Comparison of ENCODE assay signal across 36 cellular contexts in genomic region chr22:43988960-43989359, GRCh38.
"Had no signal": no experiment of that assay in that cellular context is flagged by ENCODE, and none has a peak within 500 bp of the region (broad histone marks: within the 10 kb centered on the region; RNA-seq: fewer than 3 reads in every experiment).

No MANE protein-coding gene starts in this region.

- H3K27ac Mint-ChIP-seq: activated B cell treated with CpG ODN at 0.5 μM for 24 hours; activated CD4-positive, alpha-beta memory T cell treated with anti-CD3 and anti-CD28 coated beads for 36 hours; activated CD4-positive, alpha-beta T cell treated with anti-CD3 and anti-CD28 coated beads, Interleukin-2, amount 10 ng/mL, durations not matched to agents 24 days and 14 days; activated CD8-positive, alpha-beta T cell treated with anti-CD3 and anti-CD28 coated beads for 36 hours; activated naive CD4-positive, alpha-beta T cell treated with anti-CD3 and anti-CD28 coated beads, Interleukin-2, amount 10 ng/mL, durations not matched to agents 7 days and 5 days; activated naive CD4-positive, alpha-beta T cell treated with anti-CD3 and anti-CD28 coated beads, Interleukin-2, amount 50 U/mL, for 24 hours; activated naive CD8-positive, alpha-beta T cell; activated naive CD8-positive, alpha-beta T cell treated with anti-CD3 and anti-CD28 coated beads, Interleukin-2, amount 10 ng/mL, durations not matched to agents 7 days and 5 days; activated T-helper 2 cell treated with anti-CD3 and anti-CD28 coated beads, Interferon-gamma antibody, Interleukin-2, Interleukin-4, amounts not matched to agents 10 μg/mL and 5 μg/mL and 100 μg/mL, durations not matched to agents 14 hours and 24 hours and 36 hours; T-helper 1 cell treated with Interleukin-12 subunit alpha and Interleukin-12 subunit beta and Interleukin-4 antibody, amounts not matched to agents 30 μg/mL and 1 μg/mL, for 36 hours; T-helper 2 cell treated with Interferon-gamma antibody and Interleukin-4, amounts not matched to agents 5 μg/mL and 100 μg/mL, for 36 hours had no signal

- H3K27ac ChIP-seq: adrenal gland, body of pancreas, brain microvascular endothelial cell, breast epithelium, cardiac muscle cell, VCaP had no signal

- ATAC-seq: activated CD8-positive, alpha-beta T cell treated with anti-CD3 and anti-CD28 coated beads for 36 hours; activated T-cell treated with anti-CD3 and anti-CD28 coated beads, Interleukin-2, amount 50 U/mL, for 4 hours; body of pancreas had no signal

- H3K4me3 Mint-ChIP-seq: activated B cell treated with CpG ODN at 0.5 μM for 24 hours; activated CD4-positive, alpha-beta memory T cell treated with anti-CD3 and anti-CD28 coated beads for 36 hours; activated CD4-positive, alpha-beta T cell treated with anti-CD3 and anti-CD28 coated beads, Interleukin-2, amount 10 ng/mL, durations not matched to agents 24 days and 14 days; activated CD8-positive, alpha-beta T cell treated with anti-CD3 and anti-CD28 coated beads for 36 hours; activated naive CD4-positive, alpha-beta T cell treated with anti-CD3 and anti-CD28 coated beads, Interleukin-2, amount 10 ng/mL, durations not matched to agents 7 days and 5 days; activated naive CD4-positive, alpha-beta T cell treated with anti-CD3 and anti-CD28 coated beads, Interleukin-2, amount 50 U/mL, for 24 hours; activated naive CD8-positive, alpha-beta T cell; activated naive CD8-positive, alpha-beta T cell treated with anti-CD3 and anti-CD28 coated beads, Interleukin-2, amount 10 ng/mL, durations not matched to agents 7 days and 5 days; activated T-cell treated with anti-CD3 and anti-CD28 coated beads, Interleukin-2, amount 50 U/mL, for 4 hours; central memory CD8-positive, alpha-beta T cell; T-helper 1 cell treated with Interleukin-12 subunit alpha and Interleukin-12 subunit beta and Interleukin-4 antibody, amounts not matched to agents 30 μg/mL and 1 μg/mL, for 36 hours; T-helper 2 cell treated with Interferon-gamma antibody and Interleukin-4, amounts not matched to agents 5 μg/mL and 100 μg/mL, for 36 hours had no signal

- H3K9me3 ChIP-seq: adrenal gland, body of pancreas, breast epithelium had no signal

- FAIRE-seq: TTC549 had no signal

- DNase-seq: activated B cell treated with CpG ODN at 0.5 μM for 24 hours; activated CD4-positive, alpha-beta memory T cell treated with anti-CD3 and anti-CD28 coated beads for 36 hours; activated CD4-positive, alpha-beta T cell treated with anti-CD3 and anti-CD28 coated beads for 4 hours; activated CD4-positive, alpha-beta T cell treated with anti-CD3 and anti-CD28 coated beads, Interleukin-2, amount 10 ng/mL, durations not matched to agents 24 days and 14 days; activated CD4-positive, alpha-beta T cell treated with anti-CD3 and anti-CD28 coated beads, Interleukin-2, amount 50 U/mL, for 1 hour; activated CD4-positive, alpha-beta T cell treated with anti-CD3 and anti-CD28 coated beads, Interleukin-2, amount 50 U/mL, for 4 hours; activated CD4-positive, CD25-positive, alpha-beta regulatory T cell treated with anti-CD3 and anti-CD28 coated beads, Interleukin-2, amount 50 U/mL, for 72 hours; activated CD8-positive, alpha-beta memory T cell treated with anti-CD3 and anti-CD28 coated beads, Interleukin-2, amount 50 U/mL, for 4 hours; activated CD8-positive, alpha-beta T cell treated with anti-CD3 and anti-CD28 coated beads for 36 hours; activated effector memory CD4-positive, alpha-beta T cell treated with Interleukin-2 at 50 U/mL for 16 hours; activated gamma-delta T cell; activated naive CD4-positive, alpha-beta T cell treated with anti-CD3 and anti-CD28 coated beads, Interleukin-2, amount 10 ng/mL, durations not matched to agents 7 days and 5 days; activated naive CD4-positive, alpha-beta T cell treated with Interleukin-2 at 50 U/mL for 16 hours; activated naive CD8-positive, alpha-beta T cell treated with anti-CD3 and anti-CD28 coated beads, Interleukin-2, amount 10 ng/mL, durations not matched to agents 7 days and 5 days; activated T-cell treated with anti-CD3 and anti-CD28 coated beads for 4 hours; activated T-cell treated with anti-CD3 and anti-CD28 coated beads, Interleukin-2, amount 50 U/mL, for 1 hour; activated T-cell treated with anti-CD3 and anti-CD28 coated beads, Interleukin-2, amount 50 U/mL, for 4 hours; adrenal gland; amniotic stem cell; aorta; body of pancreas; brain microvascular endothelial cell; SW 1271; T-helper 1 cell; T-helper 2 cell; T-helper 9 cell had no signal

- H3K27me3 Mint-ChIP-seq: activated B cell treated with CpG ODN at 0.5 μM for 24 hours; activated CD4-positive, alpha-beta memory T cell treated with anti-CD3 and anti-CD28 coated beads for 36 hours; activated CD4-positive, alpha-beta T cell treated with anti-CD3 and anti-CD28 coated beads, Interleukin-2, amount 10 ng/mL, durations not matched to agents 24 days and 14 days; activated CD8-positive, alpha-beta T cell treated with anti-CD3 and anti-CD28 coated beads for 36 hours; activated naive CD4-positive, alpha-beta T cell treated with anti-CD3 and anti-CD28 coated beads, Interleukin-2, amount 10 ng/mL, durations not matched to agents 7 days and 5 days; activated naive CD4-positive, alpha-beta T cell treated with anti-CD3 and anti-CD28 coated beads, Interleukin-2, amount 50 U/mL, for 24 hours; activated naive CD8-positive, alpha-beta T cell; activated naive CD8-positive, alpha-beta T cell treated with anti-CD3 and anti-CD28 coated beads, Interleukin-2, amount 10 ng/mL, durations not matched to agents 7 days and 5 days; central memory CD8-positive, alpha-beta T cell had no signal

- H3K9me3 Mint-ChIP-seq: activated B cell treated with CpG ODN at 0.5 μM for 24 hours; activated CD4-positive, alpha-beta memory T cell treated with anti-CD3 and anti-CD28 coated beads for 36 hours; activated CD4-positive, alpha-beta T cell treated with anti-CD3 and anti-CD28 coated beads, Interleukin-2, amount 10 ng/mL, durations not matched to agents 24 days and 14 days; activated CD8-positive, alpha-beta T cell treated with anti-CD3 and anti-CD28 coated beads for 36 hours; activated naive CD4-positive, alpha-beta T cell treated with anti-CD3 and anti-CD28 coated beads, Interleukin-2, amount 10 ng/mL, durations not matched to agents 7 days and 5 days; activated naive CD4-positive, alpha-beta T cell treated with anti-CD3 and anti-CD28 coated beads, Interleukin-2, amount 50 U/mL, for 24 hours; activated naive CD8-positive, alpha-beta T cell treated with anti-CD3 and anti-CD28 coated beads, Interleukin-2, amount 10 ng/mL, durations not matched to agents 7 days and 5 days; activated T-cell treated with anti-CD3 and anti-CD28 coated beads, Interleukin-2, amount 50 U/mL, for 4 hours; activated T-helper 2 cell treated with anti-CD3 and anti-CD28 coated beads, Interferon-gamma antibody, Interleukin-2, Interleukin-4, amounts not matched to agents 10 μg/mL and 5 μg/mL and 100 μg/mL, durations not matched to agents 14 hours and 24 hours and 36 hours; central memory CD8-positive, alpha-beta T cell; T-helper 1 cell treated with Interleukin-12 subunit alpha and Interleukin-12 subunit beta and Interleukin-4 antibody, amounts not matched to agents 30 μg/mL and 1 μg/mL, for 36 hours; T-helper 2 cell treated with Interferon-gamma antibody and Interleukin-4, amounts not matched to agents 5 μg/mL and 100 μg/mL, for 36 hours had no signal

- H3K4me3 ChIP-seq: adrenal gland, body of pancreas, breast epithelium, cardiac muscle cell had no signal

- H3K4me1 ChIP-seq: body of pancreas, breast epithelium had no signal

- H3K27me3 ChIP-seq: adrenal gland, body of pancreas, brain microvascular endothelial cell, breast epithelium, cardiac muscle cell had no signal
